Comparison of ENCODE assay signal across 1 cellular context in genomic region chr16:67551972-67552371, GRCh38.
TF ChIP-seq lines count a peak whose summit lies in the region.

No MANE protein-coding gene starts in this region.

TF ChIP-seq in GM12878, 131 proteins besides CTCF, POLR2A, EP300 and RAD21 (continued from another document):
- no peak for TF ChIP-seq STAT1 (conservative IDR thresholded peaks at IDR 0.05)
- TF ChIP-seq JUND (IDR thresholded peaks at IDR 0.05; ENCODE audit: low read depth, low read length) = no peak
- TF ChIP-seq RB1 (IDR thresholded peaks at IDR 0.05; ENCODE audit: borderline replicate concordance) = no peak
- TF ChIP-seq E4F1 (IDR thresholded peaks at IDR 0.05; ENCODE audit: borderline replicate concordance, partially characterized antibody) = no peak
- no peak for TF ChIP-seq MTA2 (IDR thresholded peaks at IDR 0.05; ENCODE audit: low read depth)
- TF ChIP-seq, protein P1, sequence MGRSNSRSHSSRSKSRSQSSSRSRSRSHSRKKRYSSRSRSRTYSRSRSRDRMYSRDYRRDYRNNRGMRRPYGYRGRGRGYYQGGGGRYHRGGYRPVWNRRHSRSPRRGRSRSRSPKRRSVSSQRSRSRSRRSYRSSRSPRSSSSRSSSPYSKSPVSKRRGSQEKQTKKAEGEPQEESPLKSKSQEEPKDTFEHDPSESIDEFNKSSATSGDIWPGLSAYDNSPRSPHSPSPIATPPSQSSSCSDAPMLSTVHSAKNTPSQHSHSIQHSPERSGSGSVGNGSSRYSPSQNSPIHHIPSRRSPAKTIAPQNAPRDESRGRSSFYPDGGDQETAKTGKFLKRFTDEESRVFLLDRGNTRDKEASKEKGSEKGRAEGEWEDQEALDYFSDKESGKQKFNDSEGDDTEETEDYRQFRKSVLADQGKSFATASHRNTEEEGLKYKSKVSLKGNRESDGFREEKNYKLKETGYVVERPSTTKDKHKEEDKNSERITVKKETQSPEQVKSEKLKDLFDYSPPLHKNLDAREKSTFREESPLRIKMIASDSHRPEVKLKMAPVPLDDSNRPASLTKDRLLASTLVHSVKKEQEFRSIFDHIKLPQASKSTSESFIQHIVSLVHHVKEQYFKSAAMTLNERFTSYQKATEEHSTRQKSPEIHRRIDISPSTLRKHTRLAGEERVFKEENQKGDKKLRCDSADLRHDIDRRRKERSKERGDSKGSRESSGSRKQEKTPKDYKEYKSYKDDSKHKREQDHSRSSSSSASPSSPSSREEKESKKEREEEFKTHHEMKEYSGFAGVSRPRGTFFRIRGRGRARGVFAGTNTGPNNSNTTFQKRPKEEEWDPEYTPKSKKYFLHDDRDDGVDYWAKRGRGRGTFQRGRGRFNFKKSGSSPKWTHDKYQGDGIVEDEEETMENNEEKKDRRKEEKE (IDR thresholded peaks at IDR 0.05) = no peak
- TF ChIP-seq ZBED1 (IDR thresholded peaks at IDR 0.05; ENCODE audit: borderline replicate concordance) = no peak
- TF ChIP-seq ATF7 (IDR thresholded peaks at IDR 0.05; ENCODE audit: low read depth) = no peak
- no peak for TF ChIP-seq MXI1 (IDR thresholded peaks at IDR 0.05; ENCODE audit: low read depth, low read length)
- no peak for TF ChIP-seq ZZZ3 (IDR thresholded peaks at IDR 0.05; ENCODE audit: control insufficient read depth, insufficient read length, low read depth)
- TF ChIP-seq ZNF592 (IDR thresholded peaks at IDR 0.05) = no peak
- TF ChIP-seq FOS (IDR thresholded peaks at IDR 0.05; ENCODE audit: borderline replicate concordance, extremely low read depth, insufficient read length) = no peak
